ENCODE assay signal across 23 cellular contexts in the genomic region with DNA sequence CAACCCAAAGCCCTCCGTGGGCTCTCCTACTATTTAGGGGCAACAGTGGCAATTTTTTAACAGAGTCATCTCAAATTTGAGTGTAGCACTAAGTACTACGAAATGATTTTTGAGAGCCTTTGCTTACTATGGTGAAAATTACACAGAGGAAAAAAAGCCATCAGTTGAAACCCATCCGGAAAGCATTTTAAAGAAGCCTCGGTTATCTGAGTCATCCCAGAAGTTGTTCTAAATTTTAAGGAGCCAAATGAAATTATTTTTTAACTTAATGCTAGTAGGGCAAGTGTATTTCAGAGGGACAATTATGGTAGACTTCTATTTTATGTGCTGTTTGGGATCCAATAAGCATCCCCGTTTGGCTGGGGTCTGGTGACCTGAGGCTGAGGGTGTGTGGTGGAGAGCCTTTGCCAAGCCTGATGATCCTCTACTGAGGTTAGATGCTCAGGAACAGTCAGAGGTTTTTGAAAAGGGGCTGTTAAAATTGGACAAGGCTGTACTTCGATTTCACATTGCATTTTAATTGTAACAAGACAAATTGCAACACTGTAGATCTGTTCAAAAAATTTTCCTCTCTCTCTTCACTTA. TPM values are rescaled to one million over a fixed set of nuclear protein-coding genes. Genes with fewer than 3 reads are reported as not detected.
DNase-seq lines count a peak whose midpoint lies in the region; ATAC-seq and TF ChIP-seq lines count a peak whose summit lies in the region.
"Had no signal": no experiment of that assay in that cellular context is flagged by ENCODE, and none has a peak within 500 bp of the region (broad histone marks: within the 10 kb centered on the region; RNA-seq: fewer than 3 reads in every experiment).

No MANE protein-coding gene starts in this region.

- no peak overlapping the region for H2AK5ac ChIP-seq in trophoblast cell (ENCODE audit: low read length)

- H3K4me3 ChIP-seq in SK-N-SH (ENCODE audit: low read depth in 2 of 2, low read length in 1 of 2) (0 out of 4 replicates have a peak overlapping the region, but pooled peaks of 1 of the 2 experiments have one; percentile 2), foreskin fibroblast (ENCODE audit: low read depth in 1 of 2, low read length in 2 of 2) (no peak overlapping the region), trophoblast cell (ENCODE audit: low read depth, low read length) (no peak overlapping the region)
- H3K4me3 ChIP-seq: esophagus squamous epithelium, GM23338, heart left ventricle had no signal

- H4K91ac ChIP-seq in trophoblast cell (ENCODE audit: low read depth, low read length): no peak overlapping the region

- H3K9ac ChIP-seq in SK-N-SH (no peak overlapping the region), trophoblast cell (ENCODE audit: low read length) (no peak overlapping the region)
- H3K9ac ChIP-seq: KMS-11 had no signal

- WGBS in SK-N-SH (ENCODE audit: low lambda C conversion rate): 57% methylated on average over 6 of the region's 6 CpGs
- no CpG with 5 or more reads among the region's 6 CpGs for WGBS in trophoblast cell (ENCODE audit: extremely low coverage, insufficient coverage, insufficient read length)

- H3K36me3 ChIP-seq in SK-N-SH (replicated peaks in 1 of 2; ENCODE audit: control insufficient read depth in 1 of 2, insufficient read depth in 2 of 2, low read length in 1 of 2) (no peaks in the 10 kb centered on the region), trophoblast cell (ENCODE audit: control insufficient read depth in 1 of 2, insufficient read depth in 2 of 2, low read length in 2 of 2) (no peaks in the 10 kb centered on the region)
- H3K36me3 ChIP-seq: esophagus squamous epithelium, heart left ventricle had no signal

- CTCF ChIA-PET in Calu3 (lab: Charles Lee) (no interaction called here), SK-N-SH (lab: Yijun Ruan, JAX) (no interaction called here)

- no peak for TF ChIP-seq RAD21 in SK-N-SH (IDR thresholded peaks at IDR 0.05; ENCODE audit: low read length)

- peak overlapping the region; percentile 18 for H2AFZ ChIP-seq in SK-N-SH (ENCODE audit: low read depth)
- no peak overlapping the region for H2AFZ ChIP-seq in trophoblast cell (ENCODE audit: insufficient read depth, low read length, poor library complexity)
- H2AFZ ChIP-seq: GM23338 had no signal

- H3K4ac ChIP-seq in trophoblast cell (ENCODE audit: low read depth, low read length): no peak overlapping the region

- H3K27me3 Mint-ChIP-seq in Calu3 (ENCODE audit: unreplicated experiment): peaks cover 5% of the 10 kb centered on the region

- no peak overlapping the region for H4K8ac ChIP-seq in trophoblast cell (ENCODE audit: low read depth, low read length)

- POLR2A ChIA-PET in SK-N-SH (lab: Yijun Ruan, JAX): no interaction called here

- no peaks in the 10 kb centered on the region for H3K9me3 Mint-ChIP-seq in Calu3 (ENCODE audit: low read depth, unreplicated experiment)
- H3K9me3 Mint-ChIP-seq: activated B cell treated with CpG ODN at 0.5 μM for 24 hours; activated naive CD4-positive, alpha-beta T cell treated with anti-CD3 and anti-CD28 coated beads for 36 hours; activated T-cell treated with anti-CD3 and anti-CD28 coated beads, Interleukin-2, amount 50 U/mL, for 24 hours; CD8-positive, alpha-beta memory T cell; GM23338; T-helper 2 cell treated with Interferon-gamma antibody and Interleukin-4, amounts not matched to agents 5 μg/mL and 100 μg/mL, for 36 hours had no signal

- peaks cover 22% of the 10 kb centered on the region for H3F3A ChIP-seq in SK-N-SH (replicated peaks; ENCODE audit: insufficient read depth)

- intact Hi-C loops in Calu3 (cut with micrococcal nuclease; ENCODE audit: unreplicated experiment): no loop called here

- H3K4me1 Mint-ChIP-seq in Calu3 (ENCODE audit: low read depth, unreplicated experiment): peaks cover 23% of the 10 kb centered on the region
- H3K4me1 Mint-ChIP-seq: activated B cell treated with CpG ODN at 0.5 μM for 24 hours; CD8-positive, alpha-beta memory T cell; GM23338 had no signal

- no TSS peak for BruUV-seq in Calu3 (replicated peaks; lab: Mats Ljungman, UMichigan)

- no peak for TF ChIP-seq EP300 in SK-N-SH (IDR thresholded peaks at IDR 0.05; ENCODE audit: borderline replicate concordance in 1 of 2, low read depth in 1 of 2, low read length in 1 of 2)

- peak overlapping the region; percentile 6 for H3K27ac Mint-ChIP-seq in Calu3 (ENCODE audit: unreplicated experiment)
- H3K27ac Mint-ChIP-seq: activated B cell treated with CpG ODN at 0.5 μM for 24 hours; activated CD8-positive, alpha-beta T cell treated with anti-CD3 and anti-CD28 coated beads, Interleukin-2, amount 10 ng/mL, durations not matched to agents 7 days and 5 days; activated naive CD4-positive, alpha-beta T cell treated with anti-CD3 and anti-CD28 coated beads for 36 hours; activated T-cell treated with anti-CD3 and anti-CD28 coated beads, Interleukin-2, amount 50 U/mL, for 24 hours; GM23338; T-helper 2 cell treated with Interferon-gamma antibody and Interleukin-4, amounts not matched to agents 5 μg/mL and 100 μg/mL, for 36 hours had no signal

- no peak overlapping the region for H3K14ac ChIP-seq in trophoblast cell (ENCODE audit: low read length)

- peak overlapping the region; percentile 67 for H3K4me2 ChIP-seq in SK-N-SH
- H3K4me2 ChIP-seq in trophoblast cell (ENCODE audit: low read length): peak overlapping the region; percentile 35
- H3K4me2 ChIP-seq: GM23338, KMS-11 had no signal

- DNase-seq in Calu3: no peak
- DNase-seq in SK-N-SH: no peak
- peak; percentile 7 to 51 for DNase-seq in foreskin fibroblast
- DNase-seq in trophoblast cell: no peak
- no peak for DNase-seq in glomerular visceral epithelial cell (ENCODE audit: extremely low spot score)
- DNase-seq in NCI-H524 (lab: John Stamatoyannopoulos, UW): no peak
- DNase-seq: activated B cell treated with CpG ODN at 0.5 μM for 24 hours; activated CD8-positive, alpha-beta T cell treated with anti-CD3 and anti-CD28 coated beads, Interleukin-2, amount 10 ng/mL, durations not matched to agents 7 days and 5 days; activated naive CD4-positive, alpha-beta T cell treated with anti-CD3 and anti-CD28 coated beads for 36 hours; activated T-cell treated with anti-CD3 and anti-CD28 coated beads, Interleukin-2, amount 50 U/mL, for 24 hours; anterior cingulate cortex; CD8-positive, alpha-beta memory T cell; DMS79; effector CD4-positive, alpha-beta T cell; esophagus squamous epithelium; heart left ventricle; NCI-H187 treated with DMSO at 0.1 percent for 48 hours; occipital lobe had no signal

- H3K27ac ChIP-seq in SK-N-SH (ENCODE audit: low read depth in 2 of 2, low read length in 1 of 2) (peak overlapping the region; percentile 57 to 74), trophoblast cell (ENCODE audit: low read depth, low read length) (no peak overlapping the region)
- H3K27ac ChIP-seq: heart left ventricle, KMS-11 had no signal

- H3K79me2 ChIP-seq in SK-N-SH (ENCODE audit: insufficient read depth): no peaks in the 10 kb centered on the region
- no peaks in the 10 kb centered on the region for H3K79me2 ChIP-seq in trophoblast cell (ENCODE audit: control insufficient read depth, insufficient read depth, low read length, poor library complexity)

- ATAC-seq in HG03159 (IDR thresholded peaks at IDR 0.05; ENCODE audit: unreplicated experiment) (no peak), GM21528 (IDR thresholded peaks at IDR 0.05; ENCODE audit: low FRiP score, unreplicated experiment) (no peak)
- ATAC-seq: activated CD8-positive, alpha-beta T cell treated with anti-CD3 and anti-CD28 coated beads, Interleukin-2, amount 10 ng/mL, durations not matched to agents 7 days and 5 days had no signal

- H2BK5ac ChIP-seq in trophoblast cell (ENCODE audit: low read depth, low read length, poor library complexity): peak overlapping the region; percentile 37

- peaks cover 2% of the 10 kb centered on the region for H3K79me1 ChIP-seq in trophoblast cell (ENCODE audit: low read length)

- H3K4me1 ChIP-seq in SK-N-SH (ENCODE audit: control insufficient read depth in 1 of 2, insufficient read depth in 2 of 2, low read depth in 1 of 2, low read length in 1 of 2) (peaks cover 9 to 10% of the 10 kb centered on the region in 2 experiments; a peak in 2 of 4 replicates), trophoblast cell (ENCODE audit: control insufficient read depth in 1 of 2, insufficient read depth in 2 of 2, low read length in 2 of 2) (peaks cover 4 to 9% of the 10 kb centered on the region in 2 experiments)

- H3K9me2 ChIP-seq in SK-N-SH: no peaks in the 10 kb centered on the region

- TF ChIP-seq CTCF in Calu3 (IDR thresholded peaks at IDR 0.05; ENCODE audit: unreplicated experiment) (no peak), SK-N-SH (IDR thresholded peaks at IDR 0.05) (no peak), foreskin fibroblast (IDR thresholded peaks at IDR 0.05; ENCODE audit: low read depth, low read length) (no peak)

- H3K18ac ChIP-seq in trophoblast cell (ENCODE audit: low read length): no peak overlapping the region

- no peaks in the 10 kb centered on the region for H3K36me3 Mint-ChIP-seq in Calu3 (ENCODE audit: insufficient read depth, unreplicated experiment)
- H3K36me3 Mint-ChIP-seq: CD8-positive, alpha-beta memory T cell had no signal

- no peak overlapping the region for H2BK120ac ChIP-seq in trophoblast cell (ENCODE audit: insufficient read depth, low read length, poor library complexity)

- no peak overlapping the region for H4K12ac ChIP-seq in trophoblast cell (ENCODE audit: low read depth, low read length)

- H3K27me3 ChIP-seq in SK-N-SH (ENCODE audit: insufficient read depth) (no peaks in the 10 kb centered on the region), trophoblast cell (ENCODE audit: insufficient read depth, low read length) (peaks cover 8% of the 10 kb centered on the region)
- H3K27me3 ChIP-seq: esophagus squamous epithelium, heart left ventricle had no signal

- H3K23ac ChIP-seq in trophoblast cell (ENCODE audit: low read length): no peak overlapping the region

- H4K20me1 ChIP-seq in SK-N-SH (ENCODE audit: insufficient read depth): no peaks in the 10 kb centered on the region

- H2BK12ac ChIP-seq in trophoblast cell (ENCODE audit: low read length): no peak overlapping the region

- H3K4me3 Mint-ChIP-seq in Calu3 (ENCODE audit: low read depth, unreplicated experiment): no peak overlapping the region
- H3K4me3 Mint-ChIP-seq: activated B cell treated with CpG ODN at 0.5 μM for 24 hours; activated CD8-positive, alpha-beta T cell treated with anti-CD3 and anti-CD28 coated beads, Interleukin-2, amount 10 ng/mL, durations not matched to agents 7 days and 5 days; activated naive CD4-positive, alpha-beta T cell treated with anti-CD3 and anti-CD28 coated beads for 36 hours; activated T-cell treated with anti-CD3 and anti-CD28 coated beads, Interleukin-2, amount 50 U/mL, for 24 hours; CD8-positive, alpha-beta memory T cell; GM23338; T-helper 2 cell treated with Interferon-gamma antibody and Interleukin-4, amounts not matched to agents 5 μg/mL and 100 μg/mL, for 36 hours had no signal

- H3K9me3 ChIP-seq in SK-N-SH (no peaks in the 10 kb centered on the region), trophoblast cell (ENCODE audit: insufficient read depth, low read depth, low read length) (peaks cover 2% of the 10 kb centered on the region)
- H3K9me3 ChIP-seq: esophagus squamous epithelium, heart left ventricle had no signal

RNA-seq across cellular contexts. Expression of a gene that starts 47.0 kb away (rescaled TPM):
- total RNA-seq in Calu3 (2022): 0.37 and 1.8 TPM in 2 replicates
- 0.30 and 1.2 TPM in 2 replicates for polyA plus RNA-seq in SK-N-SH (2012; rRNA removed)
- polyA plus RNA-seq in SK-N-SH (2012; cell fraction: cytosol; rRNA removed): 1.0 and 1.1 TPM in 2 replicates
- polyA plus RNA-seq in SK-N-SH (2012; cell fraction: nucleus; rRNA removed): 1.2 and 2.2 TPM in 2 replicates
- 0.22 and 0.29 TPM in 2 replicates for polyA plus RNA-seq in trophoblast cell (2013)
- total RNA-seq: activated B cell treated with CpG ODN at 0.5 μM for 24 hours; CD8-positive, alpha-beta memory T cell had no signal
- polyA plus RNA-seq: CD8-positive, alpha-beta memory T cell had no signal

Comparison
In these comparisons a context has a peak if more than half of its experiments do, and no peak if none do; other contexts are left out.
1. DNase-seq: peak in foreskin fibroblast (2 of 2); none in Calu3 (single experiment), SK-N-SH (single experiment), trophoblast cell (0 of 2), glomerular visceral epithelial cell (single experiment) and NCI-H524 (0 of 2).